ENCODE assay signal across 33 cellular contexts in genomic region chr9:117424291-117424690, GRCh38.
"Had no signal": no experiment of that assay in that cellular context is flagged by ENCODE, and none has a peak within 500 bp of the region (broad histone marks: within the 10 kb centered on the region; RNA-seq: fewer than 3 reads in every experiment).

No MANE protein-coding gene starts in this region.

- H3K4me3 ChIP-seq: adrenal gland, ascending aorta, body of pancreas, breast epithelium, cardiac muscle cell had no signal

- ATAC-seq: activated naive CD4-positive, alpha-beta T cell treated with anti-CD3 and anti-CD28 coated beads, Interleukin-2, amount 50 U/mL, for 72 hours; activated naive CD8-positive, alpha-beta T cell treated with anti-CD3 and anti-CD28 coated beads, Interleukin-2, amount 50 U/mL, for 24 hours; activated T-cell treated with anti-CD3 and anti-CD28 coated beads, Interleukin-2, amount 50 U/mL, for 4 hours; activated T-cell treated with anti-CD3 and anti-CD28 coated beads, Interleukin-2, amount 50 U/mL, for 72 hours; activated T-helper 17 cell treated with anti-CD3 and anti-CD28 coated beads, Interleukin-2, amount 50 U/mL, for 72 hours; body of pancreas had no signal

- H3K27ac ChIP-seq: adrenal gland, ascending aorta, body of pancreas, brain microvascular endothelial cell, breast epithelium, cardiac muscle cell had no signal

- H3K27me3 ChIP-seq: ascending aorta, body of pancreas, brain microvascular endothelial cell had no signal

- FAIRE-seq: astrocyte, bronchial epithelial cell had no signal

- H3K9me3 ChIP-seq: adrenal gland, ascending aorta, body of pancreas, breast epithelium had no signal

- DNase-seq: activated effector memory CD4-positive, alpha-beta T cell treated with anti-CD3 and anti-CD28 coated beads, Interleukin-2, amount 50 U/mL, for 16 hours; activated effector memory CD4-positive, alpha-beta T cell treated with Interleukin-2 at 50 U/mL for 16 hours; activated gamma-delta T cell; activated gamma-delta T cell treated with Interleukin-2 at 50 U/mL for 16 hours; activated naive CD4-positive, alpha-beta T cell; activated naive CD4-positive, alpha-beta T cell treated with anti-CD3 and anti-CD28 coated beads for 36 hours; activated naive CD4-positive, alpha-beta T cell treated with anti-CD3 and anti-CD28 coated beads, Interleukin-2, amount 10 ng/mL, durations not matched to agents 7 days and 5 days; activated naive CD4-positive, alpha-beta T cell treated with anti-CD3 and anti-CD28 coated beads, Interleukin-2, amount 50 U/mL, for 16 hours; activated naive CD4-positive, alpha-beta T cell treated with Interleukin-2 at 50 U/mL for 16 hours; activated naive CD8-positive, alpha-beta T cell treated with anti-CD3 and anti-CD28 coated beads for 36 hours; activated naive CD8-positive, alpha-beta T cell treated with anti-CD3 and anti-CD28 coated beads, Interleukin-2, amount 10 ng/mL, durations not matched to agents 7 days and 5 days; activated naive CD8-positive, alpha-beta T cell treated with anti-CD3 and anti-CD28 coated beads, Interleukin-2, amount 50 U/mL, for 24 hours; activated T-cell treated with anti-CD3 and anti-CD28 coated beads, Interleukin-2, amount 50 U/mL, for 24 hours; activated T-cell treated with anti-CD3 and anti-CD28 coated beads, Interleukin-2, amount 50 U/mL, for 4 hours; activated T-cell treated with anti-CD3 and anti-CD28 coated beads, Interleukin-2, amount 50 U/mL, for 48 hours; activated T-cell treated with anti-CD3 and anti-CD28 coated beads, Interleukin-2, amount 50 U/mL, for 72 hours; adrenal gland; amniotic stem cell; amygdala; anterior cingulate cortex; aorta; body of pancreas; brain microvascular endothelial cell; caudate nucleus; central memory CD4-positive, alpha-beta T cell; cerebellar nuclear complex had no signal

- H3K36me3 ChIP-seq: adrenal gland, ascending aorta, brain microvascular endothelial cell, breast epithelium, cardiac muscle cell had no signal

- H3K4me1 ChIP-seq: adrenal gland, ascending aorta, body of pancreas, breast epithelium had no signal
